In genomic region chr11:57513446-57513795, GRCh38 we compare ENCODE assay signal across 9 cellular contexts. TPM values are rescaled to one million over a fixed set of nuclear protein-coding genes. Genes with fewer than 3 reads are reported as not detected.
DNase-seq lines count a peak whose midpoint lies in the region; ATAC-seq and TF ChIP-seq lines count a peak whose summit lies in the region.
"Had no signal": no experiment of that assay in that cellular context is flagged by ENCODE, and none has a peak within 500 bp of the region (broad histone marks: within the 10 kb centered on the region; RNA-seq: fewer than 3 reads in every experiment).

No MANE protein-coding gene starts in this region.

- no peak overlapping the region for H3K9ac ChIP-seq in PC-3 (ENCODE audit: low read length)
- H3K9ac ChIP-seq: parathyroid adenoma had no signal

- H3K27me3 ChIP-seq in PC-3 (ENCODE audit: low read length) (no peaks in the 10 kb centered on the region), suprapubic skin (no peaks in the 10 kb centered on the region)

- TF ChIP-seq EP300 in suprapubic skin (IDR thresholded peaks at IDR 0.05) = no peak

- H3F3A ChIP-seq in PC-3 (ENCODE audit: low read length, unreplicated experiment) = no peaks in the 10 kb centered on the region

- H3K27ac ChIP-seq in PC-3 (ENCODE audit: low read length) (no peak overlapping the region), suprapubic skin (peak overlapping the region; percentile 26)
- H3K27ac ChIP-seq: parathyroid adenoma had no signal

- no peak for TF ChIP-seq POLR2A in suprapubic skin (IDR thresholded peaks at IDR 0.05)

- peaks cover 9% of the 10 kb centered on the region for H3K4me1 ChIP-seq in PC-3 (ENCODE audit: insufficient read depth, low read length)
- H3K4me1 ChIP-seq in suprapubic skin = peaks cover 31% of the 10 kb centered on the region
- H3K4me1 ChIP-seq: parathyroid adenoma had no signal

- H3K4me1 Mint-ChIP-seq in activated T-cell treated with anti-CD3 and anti-CD28 coated beads, Interleukin-2, amount 50 U/mL, for 24 hours (ENCODE audit: low read depth) = peaks cover 36% of the 10 kb centered on the region

- peak overlapping the region; percentile 80 for H3K27ac Mint-ChIP-seq in activated T-cell treated with anti-CD3 and anti-CD28 coated beads, Interleukin-2, amount 50 U/mL, for 24 hours

- no peaks in the 10 kb centered on the region for H3K36me3 ChIP-seq in PC-3 (ENCODE audit: low read depth, low read length)
- H3K36me3 ChIP-seq in suprapubic skin = no peaks in the 10 kb centered on the region

- POLR2A ChIA-PET in PC-3 (lab: Charles Lee; ENCODE audit: unreplicated experiment) = no interaction called here

- TSS peak; percentile 33 for BruUV-seq in PC-3 (replicated peaks; lab: Mats Ljungman, UMichigan)

- TF ChIP-seq CTCF in PC-3 (conservative IDR thresholded peaks at IDR 0.05; ENCODE audit: low read depth, low read length) (no peak), fibroblast of the aortic adventitia (IDR thresholded peaks at IDR 0.05; ENCODE audit: insufficient read depth, low read length) (no peak), suprapubic skin (IDR thresholded peaks at IDR 0.05) (no peak)

- H3K36me3 Mint-ChIP-seq in activated T-cell treated with anti-CD3 and anti-CD28 coated beads, Interleukin-2, amount 50 U/mL, for 24 hours (ENCODE audit: low read depth) = peaks cover 36% of the 10 kb centered on the region

- ATAC-seq in PC-3 (no peak), GM19463 (IDR thresholded peaks at IDR 0.05; ENCODE audit: unreplicated experiment) (no peak), HG02642 (IDR thresholded peaks at IDR 0.05; ENCODE audit: poor library complexity, unreplicated experiment) (no peak)

- intact Hi-C loops in PC-3 (cut with micrococcal nuclease) = no loop called here

- DNase-seq in activated T-cell treated with anti-CD3 and anti-CD28 coated beads, Interleukin-2, amount 50 U/mL, for 24 hours = no peak
- no peak for DNase-seq in activated T-cell treated with anti-CD3 and anti-CD28 coated beads, Interleukin-2, amount 50 U/mL, for 48 hours
- DNase-seq in PC-3 = no peak
- no peak for DNase-seq in fibroblast of the aortic adventitia (ENCODE audit: low read depth)
- DNase-seq in suprapubic skin (ENCODE audit: low spot score in 2 of 2) = no peak
- no peak for DNase-seq in SKM-1 treated with dmso at 0.1 percent for 144 hours (lab: John Stamatoyannopoulos, UW; ENCODE audit: unreplicated experiment)

- H3K9me3 Mint-ChIP-seq in activated T-cell treated with anti-CD3 and anti-CD28 coated beads, Interleukin-2, amount 50 U/mL, for 24 hours = no peaks in the 10 kb centered on the region

- H3K9me3 ChIP-seq in PC-3 (ENCODE audit: low read length) (no peaks in the 10 kb centered on the region), suprapubic skin (no peaks in the 10 kb centered on the region)

- CTCF ChIA-PET in PC-3 (lab: Charles Lee) = interaction anchor here (0.5 to 0.7 kb wide), 2 partner anchors 69 to 168 kb away, joined by 3 to 9 read pairs; no protein-coding TSS in a partner anchor

- no peaks in the 10 kb centered on the region for H3K79me2 ChIP-seq in PC-3 (ENCODE audit: low read length)
- H3K79me2 ChIP-seq: parathyroid adenoma had no signal

- WGBS in suprapubic skin = 50% methylated on average over 1 of the region's 1 CpG

- H3K4me3 ChIP-seq in PC-3 (ENCODE audit: low read length) (no peak overlapping the region), fibroblast of the aortic adventitia (ENCODE audit: low read depth, low read length) (peak overlapping the region; percentile 13), suprapubic skin (no peak overlapping the region)

- peak overlapping the region; percentile 100; the same call in 1 of the 2 replicates for H3K4me2 ChIP-seq in PC-3 (ENCODE audit: low read length)

- H3K27me3 Mint-ChIP-seq in activated T-cell treated with anti-CD3 and anti-CD28 coated beads, Interleukin-2, amount 50 U/mL, for 24 hours = no peaks in the 10 kb centered on the region

- H3K4me3 Mint-ChIP-seq in activated T-cell treated with anti-CD3 and anti-CD28 coated beads, Interleukin-2, amount 50 U/mL, for 24 hours = peak overlapping the region; percentile 94

- H2AFZ ChIP-seq in PC-3 (ENCODE audit: low read length) = no peak overlapping the region
- H2AFZ ChIP-seq: parathyroid adenoma had no signal

- H3K9me2 ChIP-seq in PC-3 (replicated peaks; ENCODE audit: low read length) = no peaks in the 10 kb centered on the region

- no peaks in the 10 kb centered on the region for H4K20me1 ChIP-seq in PC-3 (ENCODE audit: low read length)

RNA-seq across cellular contexts. Expression of gene SLC43A1, which starts 2.1 kb away (rescaled TPM):
- 7.4 and 12.4 TPM in 2 replicates for total RNA-seq in PC-3 (2014; rRNA removed)
- total RNA-seq in fibroblast of the aortic adventitia (ENCODE audit: low replicate concordance) = 11.4 and 15.3 TPM in 2 replicates
- 10 to 100 TPM; 13.8 to 48.8 (median 22.3) TPM for total RNA-seq in suprapubic skin

RNA-seq across cellular contexts. Expression of gene TIMM10, which starts 17.1 kb away (rescaled TPM):
- total RNA-seq in PC-3 (2014; rRNA removed) = 233 and 313 TPM in 2 replicates
- total RNA-seq in fibroblast of the aortic adventitia (ENCODE audit: low replicate concordance) = 32.1 and 77.5 TPM in 2 replicates
- total RNA-seq in suprapubic skin = 10 to 100 TPM; 26.2 to 43.0 (median 40.1) TPM

RNA-seq across cellular contexts. Expression of gene SMTNL1, which starts 24.0 kb away (rescaled TPM):
- not detected in 2 replicates for total RNA-seq in PC-3 (2014; rRNA removed)
- total RNA-seq in fibroblast of the aortic adventitia (ENCODE audit: low replicate concordance) = not detected in 2 replicates
- total RNA-seq in suprapubic skin = not detected

RNA-seq across cellular contexts. Expression of gene RTN4RL2, which starts 53.1 kb away (rescaled TPM):
- 3.5 and 6.5 TPM in 2 replicates for total RNA-seq in PC-3 (2014; rRNA removed)
- 0.09 and 0.90 TPM in 2 replicates for total RNA-seq in fibroblast of the aortic adventitia (ENCODE audit: low replicate concordance)
- 1 to 10 TPM in 3 of 4 donors, under 1 TPM in 1; 0.64 to 4.8 (median 3.2) TPM for total RNA-seq in suprapubic skin

RNA-seq across cellular contexts. Expression of gene UBE2L6, which starts 54.1 kb away (rescaled TPM):
- 16.5 and 17.3 TPM in 2 replicates for total RNA-seq in PC-3 (2014; rRNA removed)
- 30.6 and 41.1 TPM in 2 replicates for total RNA-seq in fibroblast of the aortic adventitia (ENCODE audit: low replicate concordance)
- 10 to 100 TPM; 14.2 to 32.4 (median 25.5) TPM for total RNA-seq in suprapubic skin
